In the genomic region with DNA sequence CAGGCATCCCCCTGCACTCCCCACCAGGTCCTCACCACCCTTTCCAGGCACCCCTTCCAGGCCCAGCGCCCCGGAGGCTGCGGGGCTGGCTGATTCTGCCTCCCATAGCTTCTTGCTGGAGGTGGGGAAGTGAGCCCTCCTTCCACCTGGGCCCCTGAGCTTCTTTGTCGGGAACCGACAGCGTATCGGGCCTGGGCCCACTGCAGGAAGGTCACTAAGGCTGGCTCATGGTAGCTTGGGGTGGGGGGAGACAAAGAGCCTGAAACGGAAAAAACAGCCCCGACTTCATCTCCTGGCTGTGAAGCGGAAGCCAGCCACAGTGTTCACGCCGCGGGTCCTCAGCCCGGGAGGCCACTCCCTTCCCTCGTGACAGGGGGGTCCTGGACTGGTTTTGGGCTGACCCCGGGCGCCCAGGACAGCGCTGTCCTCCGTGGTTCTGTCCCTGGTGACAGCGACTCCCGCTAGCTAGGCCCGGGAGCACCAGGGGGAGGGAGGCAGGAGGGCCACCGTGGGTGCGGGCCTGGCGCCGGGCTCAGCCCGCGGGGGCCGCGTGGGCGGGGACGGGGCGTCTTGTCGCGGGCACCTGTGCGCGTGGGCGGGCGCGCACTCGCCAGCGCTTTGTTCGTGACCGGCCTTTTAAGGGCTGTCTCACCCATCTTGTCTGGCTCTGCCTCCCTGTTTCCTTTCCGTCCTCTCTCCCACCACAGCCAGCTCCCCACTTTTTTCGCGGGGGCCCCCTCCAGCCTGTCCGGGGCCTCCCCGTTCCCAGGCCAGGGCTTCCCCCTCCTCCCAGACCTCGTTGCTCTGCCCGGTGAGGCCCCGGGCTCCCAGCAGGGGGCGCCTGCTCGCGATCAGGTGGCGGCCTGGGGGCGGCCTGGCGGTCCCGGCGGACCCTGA, we compare ENCODE assay signal across 8 cellular contexts.
DNase-seq lines count a peak whose midpoint lies in the region; ATAC-seq and TF ChIP-seq lines count a peak whose summit lies in the region.

No MANE protein-coding gene starts in this region.

- peaks cover 0 to 39% (median 0%) of the 10 kb centered on the region in 3 donors for H3K36me3 ChIP-seq in esophagus squamous epithelium
- peaks cover 0 to 48% (median 41%) of the 10 kb centered on the region in 4 donors for H3K36me3 ChIP-seq in stomach

- peak; percentile 32 for ATAC-seq in HG03342 (IDR thresholded peaks at IDR 0.05; ENCODE audit: unreplicated experiment)

- 26 to 49% methylated on average over 8 to 29 of the region's 60 CpGs for WGBS in esophagus squamous epithelium, 2 donors
- 29 to 55% (median 52%) methylated on average over 44 to 60 of the region's 60 CpGs for WGBS in stomach, 5 donors

- no peak for TF ChIP-seq EP300 in stomach (IDR thresholded peaks at IDR 0.05)

- no peaks in the 10 kb centered on the region for H3K9me3 Mint-ChIP-seq in nephron progenitor cell

- no peak overlapping the region for H3K27ac Mint-ChIP-seq in nephron progenitor cell

- H3K9me3 ChIP-seq in esophagus squamous epithelium (no peaks in the 10 kb centered on the region), stomach (no peaks in the 10 kb centered on the region)

- H3K4me1 ChIP-seq in esophagus squamous epithelium, result peaks cover 32 to 91% (median 35%) of the 10 kb centered on the region in 3 donors
- peaks cover 35 to 82% (median 55%) of the 10 kb centered on the region in 4 donors for H3K4me1 ChIP-seq in stomach

- intact Hi-C loops in esophagus squamous epithelium (cut with DNase I) (no loop called here), stomach (cut with DNase I; ENCODE audit: low total_unique reads) (no loop called here)

- TF ChIP-seq POLR2A in esophagus squamous epithelium (IDR thresholded peaks at IDR 0.05) (no peak), stomach (IDR thresholded peaks at IDR 0.05) (no peak)

- DNase-seq in ELR (ENCODE audit: low read depth) (peak; percentile 28), esophagus squamous epithelium (lab: John Stamatoyannopoulos, UW) (peak; percentile 15), nephron progenitor cell (peak; percentile 83), stomach (peak; percentile 55), NCI-H345 (lab: John Stamatoyannopoulos, UW) (no peak), NCI-H2029 (lab: John Stamatoyannopoulos, UW) (no peak)
- peak; percentile 89 to 91 for DNase-seq in activated T-cell treated with anti-CD3 and anti-CD28 coated beads, Interleukin-2, amount 50 U/mL, for 48 hours

- H3K27ac ChIP-seq in esophagus squamous epithelium (peak overlapping the region; percentile 64 to 85 (median 76)), stomach (peak overlapping the region; percentile 41 to 89 (median 78))

- peaks cover 7% of the 10 kb centered on the region for H3K27me3 Mint-ChIP-seq in nephron progenitor cell (ENCODE audit: low read depth, poor library complexity)

- H3K4me3 Mint-ChIP-seq in nephron progenitor cell, result no peak overlapping the region

- TF ChIP-seq CTCF in esophagus squamous epithelium (IDR thresholded peaks at IDR 0.05) (peak; percentile 60 to 83 (median 78)), nephron progenitor cell (IDR thresholded peaks at IDR 0.05) (peak; percentile 77), stomach (IDR thresholded peaks at IDR 0.05) (peak in 5 of 7 experiments; percentile 40 to 89 (median 76))

- peak overlapping the region; percentile 23 to 63 (median 45) for H3K4me3 ChIP-seq in esophagus squamous epithelium
- peak overlapping the region; percentile 41 to 48 (median 46) for H3K4me3 ChIP-seq in stomach

- peaks cover 4% of the 10 kb centered on the region for H3K36me3 Mint-ChIP-seq in nephron progenitor cell (ENCODE audit: low read depth)

- H3K4me1 Mint-ChIP-seq in nephron progenitor cell, result peaks cover 65% of the 10 kb centered on the region

- H3K27me3 ChIP-seq in esophagus squamous epithelium (no peaks in the 10 kb centered on the region), stomach (no peaks in the 10 kb centered on the region)

Comparison
In these comparisons a context has a peak if more than half of its experiments do, and no peak if none do; other contexts are left out.
1. DNase-seq: peak in ELR (single experiment), activated T-cell treated with anti-CD3 and anti-CD28 coated beads, Interleukin-2, amount 50 U/mL, for 48 hours (2 of 2), esophagus squamous epithelium (single experiment), nephron progenitor cell (single experiment) and stomach (single experiment); none in NCI-H345 (single experiment) and NCI-H2029 (single experiment).
2. Peak in every context shown above with its lines, with median percentiles within 50 percentile points of each other: CTCF ChIP-seq.